ENCODE assay signal across 1 cellular context in the genomic region with DNA sequence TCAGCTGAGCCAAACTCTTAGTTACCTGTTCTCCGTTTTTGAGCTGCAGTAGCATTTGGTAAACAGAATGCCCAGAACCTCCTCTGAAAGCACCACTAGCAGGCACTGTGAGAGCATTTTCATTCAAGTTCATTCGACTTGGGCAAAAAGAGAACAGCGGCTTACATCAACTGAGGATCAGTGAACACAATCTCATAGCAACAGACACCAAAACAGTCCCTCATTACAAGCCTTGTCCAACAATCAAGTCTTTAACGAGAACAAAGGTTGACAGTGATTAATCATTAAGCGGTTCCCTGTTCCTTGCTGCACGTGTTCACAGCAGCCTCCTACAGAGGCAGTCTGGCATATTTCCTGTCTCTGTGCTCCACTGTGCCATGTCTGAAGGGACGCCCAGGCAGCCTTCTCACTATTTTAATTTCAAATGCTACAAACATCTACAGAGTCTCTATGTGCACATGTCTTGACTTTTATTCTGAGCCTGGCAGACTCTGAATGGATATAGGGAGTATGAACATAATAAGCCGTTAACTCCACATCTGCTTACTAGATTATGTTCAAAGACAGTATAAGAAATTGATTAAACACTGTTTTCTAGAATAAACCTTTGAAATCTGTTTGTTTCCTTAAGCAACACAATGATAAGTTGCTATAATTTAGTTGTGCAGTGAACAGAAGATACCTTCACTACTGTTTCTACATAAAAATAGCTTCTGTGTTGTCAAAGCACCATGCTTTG.
TF ChIP-seq lines count a peak whose summit lies in the region.

No MANE protein-coding gene starts in this region.

TF ChIP-seq in HepG2, 621 proteins besides CTCF, POLR2A, EP300 and RAD21 (continued from another document and continues in another):
- TF ChIP-seq SP140L (CRISPR knock-in tag; IDR thresholded peaks at IDR 0.05; ENCODE audit: borderline replicate concordance) (0 out of 2 replicates have a peak, but pooled peaks have one; percentile 53), NBN (conservative IDR thresholded peaks at IDR 0.05) (no peak), NFIC (IDR thresholded peaks at IDR 0.05; ENCODE audit: low read length) (peak; percentile 43), ZNF883 (CRISPR knock-in tag; IDR thresholded peaks at IDR 0.05; ENCODE audit: not compliant biosample characterization) (no peak), DNMT3B (CRISPR knock-in tag; conservative IDR thresholded peaks at IDR 0.05) (no peak), TCF7L2 (IDR thresholded peaks at IDR 0.05; ENCODE audit: low read depth, low read length) (peak; percentile 25; the same call in 1 of the 2 replicates), ZMAT3 (CRISPR knock-in tag; conservative IDR thresholded peaks at IDR 0.05) (no peak), SNAPC2 (CRISPR knock-in tag; IDR thresholded peaks at IDR 0.05) (no peak; the same call in 1 of the 2 replicates), SMAD3 (CRISPR knock-in tag; IDR thresholded peaks at IDR 0.05) (no peak; the same call in none of the 2 replicates), REPIN1 (CRISPR knock-in tag; IDR thresholded peaks at IDR 0.05; ENCODE audit: borderline replicate concordance, low read depth) (peak; percentile 86), HNRNPLL (IDR thresholded peaks at IDR 0.05; ENCODE audit: low read depth, low read length, poor library complexity, severe bottlenecking) (no peak), HNRNPUL1 (IDR thresholded peaks at IDR 0.05; ENCODE audit: low read depth, low read length) (peak; percentile 100), RCOR2 (CRISPR knock-in tag; IDR thresholded peaks at IDR 0.05) (peak; percentile 83), ZNF224 (CRISPR knock-in tag; IDR thresholded peaks at IDR 0.05) (no peak), SP2 (CRISPR knock-in tag; IDR thresholded peaks at IDR 0.05) (no peak), SSRP1 (CRISPR knock-in tag; IDR thresholded peaks at IDR 0.05) (peak; percentile 48; the same call in 1 of the 2 replicates), NFKB2 (CRISPR knock-in tag; IDR thresholded peaks at IDR 0.05; ENCODE audit: borderline replicate concordance) (no peak), HMGA1 (CRISPR knock-in tag; conservative IDR thresholded peaks at IDR 0.05) (no peak), KDM5B (CRISPR knock-in tag; IDR thresholded peaks at IDR 0.05; ENCODE audit: borderline replicate concordance) (no peak), GPN1 (CRISPR knock-in tag; IDR thresholded peaks at IDR 0.05; ENCODE audit: borderline replicate concordance) (no peak), ATRX (CRISPR knock-in tag; IDR thresholded peaks at IDR 0.05; ENCODE audit: borderline replicate concordance) (no peak), FOXJ3 (CRISPR knock-in tag; IDR thresholded peaks at IDR 0.05; ENCODE audit: borderline replicate concordance) (peak; percentile 97), GATAD2A (CRISPR knock-in tag; IDR thresholded peaks at IDR 0.05) (peak; percentile 93), ZNF543 (CRISPR knock-in tag; IDR thresholded peaks at IDR 0.05) (peak; percentile 38; the same call in 1 of the 2 replicates), ZNF652 (CRISPR knock-in tag; IDR thresholded peaks at IDR 0.05; ENCODE audit: borderline replicate concordance, low read depth) (peak; percentile 26; the same call in 1 of the 2 replicates), ZNF264 (CRISPR knock-in tag; IDR thresholded peaks at IDR 0.05) (peak; percentile 77), ISL2 (CRISPR knock-in tag; IDR thresholded peaks at IDR 0.05) (peak; percentile 93), SAFB2 (CRISPR knock-in tag; IDR thresholded peaks at IDR 0.05; ENCODE audit: borderline replicate concordance, low read depth) (no peak), RFXANK (CRISPR knock-in tag; IDR thresholded peaks at IDR 0.05) (peak; percentile 75; the same call in 1 of the 2 replicates), PRMT3 (CRISPR knock-in tag; IDR thresholded peaks at IDR 0.05; ENCODE audit: borderline replicate concordance, low read depth) (no peak), EEA1 (CRISPR knock-in tag; IDR thresholded peaks at IDR 0.05; ENCODE audit: borderline replicate concordance) (no peak), ZNF383 (CRISPR knock-in tag; IDR thresholded peaks at IDR 0.05; ENCODE audit: borderline replicate concordance) (no peak)
- TF ChIP-seq, protein P1, sequence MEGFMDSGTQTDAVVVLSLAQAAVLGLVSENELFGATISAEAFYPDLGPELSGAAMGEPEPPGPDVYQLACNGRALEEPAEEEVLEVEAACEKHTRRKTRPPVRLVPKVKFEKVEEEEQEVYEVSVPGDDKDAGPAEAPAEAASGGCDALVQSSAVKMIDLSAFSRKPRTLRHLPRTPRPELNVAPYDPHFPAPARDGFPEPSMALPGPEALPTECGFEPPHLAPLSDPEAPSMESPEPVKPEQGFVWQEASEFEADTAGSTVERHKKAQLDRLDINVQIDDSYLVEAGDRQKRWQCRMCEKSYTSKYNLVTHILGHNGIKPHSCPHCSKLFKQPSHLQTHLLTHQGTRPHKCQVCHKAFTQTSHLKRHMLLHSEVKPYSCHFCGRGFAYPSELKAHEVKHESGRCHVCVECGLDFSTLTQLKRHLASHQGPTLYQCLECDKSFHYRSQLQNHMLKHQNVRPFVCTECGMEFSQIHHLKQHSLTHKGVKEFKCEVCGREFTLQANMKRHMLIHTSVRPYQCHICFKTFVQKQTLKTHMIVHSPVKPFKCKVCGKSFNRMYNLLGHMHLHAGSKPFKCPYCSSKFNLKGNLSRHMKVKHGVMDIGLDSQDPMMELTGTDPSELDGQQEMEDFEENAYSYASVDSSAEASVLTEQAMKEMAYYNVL (CRISPR knock-in tag; IDR thresholded peaks at IDR 0.05; ENCODE audit: borderline replicate concordance), result peak; percentile 89; the same call in 1 of the 2 replicates
- TF ChIP-seq, protein P2, sequence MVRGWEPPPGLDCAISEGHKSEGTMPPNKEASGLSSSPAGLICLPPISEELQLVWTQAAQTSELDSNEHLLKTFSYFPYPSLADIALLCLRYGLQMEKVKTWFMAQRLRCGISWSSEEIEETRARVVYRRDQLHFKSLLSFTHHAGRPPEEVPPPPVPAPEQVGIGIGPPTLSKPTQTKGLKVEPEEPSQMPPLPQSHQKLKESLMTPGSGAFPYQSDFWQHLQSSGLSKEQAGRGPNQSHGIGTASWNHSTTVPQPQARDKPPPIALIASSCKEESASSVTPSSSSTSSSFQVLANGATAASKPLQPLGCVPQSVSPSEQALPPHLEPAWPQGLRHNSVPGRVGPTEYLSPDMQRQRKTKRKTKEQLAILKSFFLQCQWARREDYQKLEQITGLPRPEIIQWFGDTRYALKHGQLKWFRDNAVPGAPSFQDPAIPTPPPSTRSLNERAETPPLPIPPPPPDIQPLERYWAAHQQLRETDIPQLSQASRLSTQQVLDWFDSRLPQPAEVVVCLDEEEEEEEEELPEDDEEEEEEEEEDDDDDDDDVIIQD (CRISPR knock-in tag; IDR thresholded peaks at IDR 0.05; ENCODE audit: low read depth), result no peak; the same call in none of the 2 replicates
- TF ChIP-seq, protein P3, sequence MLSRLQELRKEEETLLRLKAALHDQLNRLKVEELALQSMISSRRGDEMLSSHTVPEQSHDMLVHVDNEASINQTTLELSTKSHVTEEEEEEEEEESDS (CRISPR knock-in tag; IDR thresholded peaks at IDR 0.05; ENCODE audit: borderline replicate concordance), result no peak
- TF ChIP-seq, protein P4, sequence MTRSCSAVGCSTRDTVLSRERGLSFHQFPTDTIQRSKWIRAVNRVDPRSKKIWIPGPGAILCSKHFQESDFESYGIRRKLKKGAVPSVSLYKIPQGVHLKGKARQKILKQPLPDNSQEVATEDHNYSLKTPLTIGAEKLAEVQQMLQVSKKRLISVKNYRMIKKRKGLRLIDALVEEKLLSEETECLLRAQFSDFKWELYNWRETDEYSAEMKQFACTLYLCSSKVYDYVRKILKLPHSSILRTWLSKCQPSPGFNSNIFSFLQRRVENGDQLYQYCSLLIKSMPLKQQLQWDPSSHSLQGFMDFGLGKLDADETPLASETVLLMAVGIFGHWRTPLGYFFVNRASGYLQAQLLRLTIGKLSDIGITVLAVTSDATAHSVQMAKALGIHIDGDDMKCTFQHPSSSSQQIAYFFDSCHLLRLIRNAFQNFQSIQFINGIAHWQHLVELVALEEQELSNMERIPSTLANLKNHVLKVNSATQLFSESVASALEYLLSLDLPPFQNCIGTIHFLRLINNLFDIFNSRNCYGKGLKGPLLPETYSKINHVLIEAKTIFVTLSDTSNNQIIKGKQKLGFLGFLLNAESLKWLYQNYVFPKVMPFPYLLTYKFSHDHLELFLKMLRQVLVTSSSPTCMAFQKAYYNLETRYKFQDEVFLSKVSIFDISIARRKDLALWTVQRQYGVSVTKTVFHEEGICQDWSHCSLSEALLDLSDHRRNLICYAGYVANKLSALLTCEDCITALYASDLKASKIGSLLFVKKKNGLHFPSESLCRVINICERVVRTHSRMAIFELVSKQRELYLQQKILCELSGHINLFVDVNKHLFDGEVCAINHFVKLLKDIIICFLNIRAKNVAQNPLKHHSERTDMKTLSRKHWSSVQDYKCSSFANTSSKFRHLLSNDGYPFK (CRISPR knock-in tag; IDR thresholded peaks at IDR 0.05; ENCODE audit: borderline replicate concordance), result no peak
- TF ChIP-seq, protein P5, sequence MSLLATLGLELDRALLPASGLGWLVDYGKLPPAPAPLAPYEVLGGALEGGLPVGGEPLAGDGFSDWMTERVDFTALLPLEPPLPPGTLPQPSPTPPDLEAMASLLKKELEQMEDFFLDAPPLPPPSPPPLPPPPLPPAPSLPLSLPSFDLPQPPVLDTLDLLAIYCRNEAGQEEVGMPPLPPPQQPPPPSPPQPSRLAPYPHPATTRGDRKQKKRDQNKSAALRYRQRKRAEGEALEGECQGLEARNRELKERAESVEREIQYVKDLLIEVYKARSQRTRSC (CRISPR knock-in tag; IDR thresholded peaks at IDR 0.05; ENCODE audit: low read depth), result no peak
- TF ChIP-seq, protein P6, sequence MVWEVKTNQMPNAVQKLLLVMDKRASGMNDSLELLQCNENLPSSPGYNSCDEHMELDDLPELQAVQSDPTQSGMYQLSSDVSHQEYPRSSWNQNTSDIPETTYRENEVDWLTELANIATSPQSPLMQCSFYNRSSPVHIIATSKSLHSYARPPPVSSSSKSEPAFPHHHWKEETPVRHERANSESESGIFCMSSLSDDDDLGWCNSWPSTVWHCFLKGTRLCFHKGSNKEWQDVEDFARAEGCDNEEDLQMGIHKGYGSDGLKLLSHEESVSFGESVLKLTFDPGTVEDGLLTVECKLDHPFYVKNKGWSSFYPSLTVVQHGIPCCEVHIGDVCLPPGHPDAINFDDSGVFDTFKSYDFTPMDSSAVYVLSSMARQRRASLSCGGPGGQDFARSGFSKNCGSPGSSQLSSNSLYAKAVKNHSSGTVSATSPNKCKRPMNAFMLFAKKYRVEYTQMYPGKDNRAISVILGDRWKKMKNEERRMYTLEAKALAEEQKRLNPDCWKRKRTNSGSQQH (CRISPR knock-in tag; IDR thresholded peaks at IDR 0.05; ENCODE audit: low read depth), result no peak
- TF ChIP-seq, protein P7, sequence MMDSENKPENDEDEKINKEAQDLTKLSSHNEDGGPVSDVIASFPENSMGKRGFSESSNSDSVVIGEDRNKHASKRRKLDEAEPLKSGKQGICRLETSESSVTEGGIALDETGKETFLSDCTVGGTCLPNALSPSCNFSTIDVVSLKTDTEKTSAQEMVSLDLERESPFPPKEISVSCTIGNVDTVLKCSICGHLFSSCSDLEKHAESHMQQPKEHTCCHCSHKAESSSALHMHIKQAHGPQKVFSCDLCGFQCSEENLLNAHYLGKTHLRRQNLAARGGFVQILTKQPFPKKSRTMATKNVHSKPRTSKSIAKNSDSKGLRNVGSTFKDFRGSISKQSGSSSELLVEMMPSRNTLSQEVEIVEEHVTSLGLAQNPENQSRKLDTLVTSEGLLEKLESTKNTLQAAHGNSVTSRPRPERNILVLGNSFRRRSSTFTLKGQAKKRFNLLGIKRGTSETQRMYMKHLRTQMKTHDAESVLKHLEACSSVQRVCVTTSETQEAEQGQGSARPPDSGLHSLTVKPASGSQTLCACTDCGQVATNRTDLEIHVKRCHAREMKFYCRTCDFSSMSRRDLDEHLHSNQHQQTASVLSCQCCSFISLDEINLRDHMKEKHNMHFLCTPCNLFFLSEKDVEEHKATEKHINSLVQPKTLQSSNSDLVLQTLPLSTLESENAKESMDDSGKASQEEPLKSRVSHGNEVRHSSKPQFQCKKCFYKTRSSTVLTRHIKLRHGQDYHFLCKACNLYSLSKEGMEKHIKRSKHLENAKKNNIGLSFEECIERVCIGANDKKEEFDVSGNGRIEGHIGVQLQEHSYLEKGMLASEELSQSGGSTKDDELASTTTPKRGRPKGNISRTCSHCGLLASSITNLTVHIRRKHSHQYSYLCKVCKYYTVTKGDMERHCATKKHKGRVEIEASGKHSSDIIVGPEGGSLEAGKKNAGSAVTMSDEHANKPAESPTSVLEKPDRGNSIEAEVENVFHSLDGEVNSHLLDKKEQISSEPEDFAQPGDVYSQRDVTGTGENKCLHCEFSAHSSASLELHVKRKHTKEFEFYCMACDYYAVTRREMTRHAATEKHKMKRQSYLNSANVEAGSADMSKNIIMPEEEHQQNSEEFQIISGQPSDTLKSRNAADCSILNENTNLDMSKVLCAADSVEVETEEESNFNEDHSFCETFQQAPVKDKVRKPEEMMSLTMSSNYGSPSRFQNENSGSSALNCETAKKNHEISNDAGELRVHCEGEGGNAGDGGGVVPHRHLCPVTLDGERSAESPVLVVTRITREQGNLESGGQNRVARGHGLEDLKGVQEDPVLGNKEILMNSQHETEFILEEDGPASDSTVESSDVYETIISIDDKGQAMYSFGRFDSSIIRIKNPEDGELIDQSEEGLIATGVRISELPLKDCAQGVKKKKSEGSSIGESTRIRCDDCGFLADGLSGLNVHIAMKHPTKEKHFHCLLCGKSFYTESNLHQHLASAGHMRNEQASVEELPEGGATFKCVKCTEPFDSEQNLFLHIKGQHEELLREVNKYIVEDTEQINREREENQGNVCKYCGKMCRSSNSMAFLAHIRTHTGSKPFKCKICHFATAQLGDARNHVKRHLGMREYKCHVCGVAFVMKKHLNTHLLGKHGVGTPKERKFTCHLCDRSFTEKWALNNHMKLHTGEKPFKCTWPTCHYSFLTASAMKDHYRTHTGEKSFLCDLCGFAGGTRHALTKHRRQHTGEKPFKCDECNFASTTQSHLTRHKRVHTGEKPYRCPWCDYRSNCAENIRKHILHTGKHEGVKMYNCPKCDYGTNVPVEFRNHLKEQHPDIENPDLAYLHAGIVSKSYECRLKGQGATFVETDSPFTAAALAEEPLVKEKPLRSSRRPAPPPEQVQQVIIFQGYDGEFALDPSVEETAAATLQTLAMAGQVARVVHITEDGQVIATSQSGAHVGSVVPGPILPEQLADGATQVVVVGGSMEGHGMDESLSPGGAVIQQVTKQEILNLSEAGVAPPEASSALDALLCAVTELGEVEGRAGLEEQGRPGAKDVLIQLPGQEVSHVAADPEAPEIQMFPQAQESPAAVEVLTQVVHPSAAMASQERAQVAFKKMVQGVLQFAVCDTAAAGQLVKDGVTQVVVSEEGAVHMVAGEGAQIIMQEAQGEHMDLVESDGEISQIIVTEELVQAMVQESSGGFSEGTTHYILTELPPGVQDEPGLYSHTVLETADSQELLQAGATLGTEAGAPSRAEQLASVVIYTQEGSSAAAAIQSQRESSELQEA (CRISPR knock-in tag; IDR thresholded peaks at IDR 0.05; ENCODE audit: not compliant biosample characterization), result no peak
- TF ChIP-seq, protein P8, sequence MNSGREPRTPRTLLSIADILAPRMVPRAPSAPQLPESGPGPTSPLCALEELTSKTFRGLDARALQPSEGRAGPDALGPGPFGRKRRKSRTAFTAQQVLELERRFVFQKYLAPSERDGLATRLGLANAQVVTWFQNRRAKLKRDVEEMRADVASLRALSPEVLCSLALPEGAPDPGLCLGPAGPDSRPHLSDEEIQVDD (CRISPR knock-in tag; IDR thresholded peaks at IDR 0.05; ENCODE audit: borderline replicate concordance), result no peak
- TF ChIP-seq, protein P9, sequence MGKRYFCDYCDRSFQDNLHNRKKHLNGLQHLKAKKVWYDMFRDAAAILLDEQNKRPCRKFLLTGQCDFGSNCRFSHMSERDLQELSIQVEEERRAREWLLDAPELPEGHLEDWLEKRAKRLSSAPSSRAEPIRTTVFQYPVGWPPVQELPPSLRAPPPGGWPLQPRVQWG (CRISPR knock-in tag; IDR thresholded peaks at IDR 0.05; ENCODE audit: borderline replicate concordance, low read depth), result no peak
